ENCODE assay signal across 1 cellular context in genomic region chr17:41772586-41773189, GRCh38.
TF ChIP-seq lines count a peak whose summit lies in the region.

No MANE protein-coding gene starts in this region.

TF ChIP-seq in HepG2, 621 proteins besides CTCF, POLR2A, EP300 and RAD21 (continued from another document and continues in another):
- no peak for TF ChIP-seq ZNF496 (CRISPR knock-in tag; IDR thresholded peaks at IDR 0.05; ENCODE audit: insufficient replicate concordance)
- TF ChIP-seq PAX8 (CRISPR knock-in tag; IDR thresholded peaks at IDR 0.05; ENCODE audit: borderline replicate concordance) = no peak
- peak; percentile 19; the same call in 1 of the 2 replicates for TF ChIP-seq ZNF83 (CRISPR knock-in tag; IDR thresholded peaks at IDR 0.05; ENCODE audit: borderline replicate concordance)
- no peak for TF ChIP-seq ZNF18 (CRISPR knock-in tag; IDR thresholded peaks at IDR 0.05; ENCODE audit: insufficient replicate concordance)
- peak; percentile 92 for TF ChIP-seq ZNF747 (CRISPR knock-in tag; IDR thresholded peaks at IDR 0.05; ENCODE audit: borderline replicate concordance)
- peak; percentile 99 for TF ChIP-seq HNF4A (CRISPR knock-in tag; IDR thresholded peaks at IDR 0.05)
- TF ChIP-seq ZNF570 (CRISPR knock-in tag; IDR thresholded peaks at IDR 0.05; ENCODE audit: borderline replicate concordance) = no peak
- no peak for TF ChIP-seq SNRNP70 (IDR thresholded peaks at IDR 0.05; ENCODE audit: low read depth, low read length)
- TF ChIP-seq ZBTB49 (CRISPR knock-in tag; IDR thresholded peaks at IDR 0.05; ENCODE audit: borderline replicate concordance) = no peak
- TF ChIP-seq E2F1 (CRISPR knock-in tag; IDR thresholded peaks at IDR 0.05) = 0 out of 2 replicates have a peak, but pooled peaks have one; percentile 38
- TF ChIP-seq ZNF121 (CRISPR knock-in tag; IDR thresholded peaks at IDR 0.05) = no peak
- TF ChIP-seq ZNF451 (CRISPR knock-in tag; IDR thresholded peaks at IDR 0.05) = peak; percentile 73; the same call in 1 of the 2 replicates
- 0 out of 2 replicates have a peak, but pooled peaks have one; percentile 59 for TF ChIP-seq HOXA5 (CRISPR knock-in tag; IDR thresholded peaks at IDR 0.05)
- TF ChIP-seq NFRKB (IDR thresholded peaks at IDR 0.05) = no peak
- TF ChIP-seq ZNF746 (CRISPR knock-in tag; IDR thresholded peaks at IDR 0.05) = no peak
- TF ChIP-seq SNAPC5 (CRISPR knock-in tag; IDR thresholded peaks at IDR 0.05; ENCODE audit: borderline replicate concordance) = no peak
- TF ChIP-seq KIAA2018 (CRISPR knock-in tag; IDR thresholded peaks at IDR 0.05; ENCODE audit: borderline replicate concordance) = no peak
- TF ChIP-seq MAFF (IDR thresholded peaks at IDR 0.05; ENCODE audit: low read depth, low read length) = no peak
- no peak for TF ChIP-seq CSRNP1 (CRISPR knock-in tag; IDR thresholded peaks at IDR 0.05)
- TF ChIP-seq ZNF670 (CRISPR knock-in tag; IDR thresholded peaks at IDR 0.05; ENCODE audit: borderline replicate concordance) = 0 out of 2 replicates have a peak, but pooled peaks have one; percentile 60
- TF ChIP-seq ZSCAN30 (CRISPR knock-in tag; IDR thresholded peaks at IDR 0.05) = no peak
- peak; percentile 98 for TF ChIP-seq PAXIP1 (CRISPR knock-in tag; conservative IDR thresholded peaks at IDR 0.05)
- TF ChIP-seq MEIS2 (CRISPR knock-in tag; IDR thresholded peaks at IDR 0.05) = peak; percentile 25; the same call in 1 of the 2 replicates
- TF ChIP-seq ZNF674 (CRISPR knock-in tag; IDR thresholded peaks at IDR 0.05; ENCODE audit: low read depth) = 0 out of 2 replicates have a peak, but pooled peaks have one; percentile 43
- no peak for TF ChIP-seq RNF219 (CRISPR knock-in tag; IDR thresholded peaks at IDR 0.05)
- TF ChIP-seq TCF7 (IDR thresholded peaks at IDR 0.05; ENCODE audit: low read depth) = no peak
- no peak for TF ChIP-seq ZNF138 (CRISPR knock-in tag; IDR thresholded peaks at IDR 0.05; ENCODE audit: low read depth)
- TF ChIP-seq ZNF740 (CRISPR knock-in tag; IDR thresholded peaks at IDR 0.05) = no peak
- no peak for TF ChIP-seq ZNF275 (CRISPR knock-in tag; IDR thresholded peaks at IDR 0.05; ENCODE audit: borderline replicate concordance)
- TF ChIP-seq SIN3A (IDR thresholded peaks at IDR 0.05; ENCODE audit: borderline replicate concordance, low read depth, low read length) = no peak; the same call in 1 of the 2 replicates
- TF ChIP-seq ZNF615 (CRISPR knock-in tag; IDR thresholded peaks at IDR 0.05; ENCODE audit: borderline replicate concordance) = no peak
- peak; percentile 72 for TF ChIP-seq IRF2 (CRISPR knock-in tag; IDR thresholded peaks at IDR 0.05)
- peak; percentile 73; the same call in 1 of the 2 replicates for TF ChIP-seq KDM1A (CRISPR knock-in tag; IDR thresholded peaks at IDR 0.05)
